Comparison of ENCODE assay signal across 11 cellular contexts in genomic region chr13:51534075-51534817, GRCh38. TPM values are rescaled to one million over a fixed set of nuclear protein-coding genes. Genes with fewer than 3 reads are reported as not detected.
DNase-seq lines count a peak whose midpoint lies in the region; ATAC-seq and TF ChIP-seq lines count a peak whose summit lies in the region.
"Had no signal": no experiment of that assay in that cellular context is flagged by ENCODE, and none has a peak within 500 bp of the region (broad histone marks: within the 10 kb centered on the region; RNA-seq: fewer than 3 reads in every experiment).

No MANE protein-coding gene starts in this region.

- H3K36me3 ChIP-seq in upper lobe of right lung = no peaks in the 10 kb centered on the region
- H3K36me3 ChIP-seq: BLaER1 had no signal

- H3K27ac Mint-ChIP-seq in mesothelial cell of epicardium = no peak overlapping the region

- H3K27ac ChIP-seq in upper lobe of right lung = no peak overlapping the region
- H3K27ac ChIP-seq: BLaER1, VCaP had no signal

- ATAC-seq in upper lobe of right lung (peak; percentile 94), HG03159 (IDR thresholded peaks at IDR 0.05; ENCODE audit: unreplicated experiment) (no peak), GM18520 (IDR thresholded peaks at IDR 0.05; ENCODE audit: unreplicated experiment) (no peak)

- no peaks in the 10 kb centered on the region for H3K27me3 Mint-ChIP-seq in mesothelial cell of epicardium (ENCODE audit: low read depth)

- peaks cover 17% of the 10 kb centered on the region for H3K9me3 Mint-ChIP-seq in mesothelial cell of epicardium

- DNase-seq in stimulated activated CD4-positive, alpha-beta T cell treated with anti-CD3 and anti-CD28 coated beads, Interleukin-2, amount 100 ng/mL, for 24 hours = peak; percentile 26 to 32
- no peak for DNase-seq in stimulated activated CD4-positive, alpha-beta T cell treated with anti-CD3 and anti-CD28 coated beads, Interleukin-12 subunit alpha, Interleukin-12 subunit beta, amount 100 ng/mL, for 4 hours
- peak; percentile 61 for DNase-seq in activated CD8-positive, alpha-beta memory T cell treated with anti-CD3 and anti-CD28 coated beads, Interleukin-2, amount 50 U/mL, for 48 hours
- DNase-seq in left kidney (ENCODE audit: low read depth, low spot score) = peak; percentile 4
- DNase-seq in upper lobe of right lung = peak; percentile 69
- DNase-seq in mesothelial cell of epicardium (ENCODE audit: low spot score in 2 of 2, unreplicated experiment in 2 of 2) = no peak

- TF ChIP-seq CTCF in upper lobe of right lung (IDR thresholded peaks at IDR 0.05) = no peak
- TF ChIP-seq CTCF in mesothelial cell of epicardium (IDR thresholded peaks at IDR 0.05; ENCODE audit: unreplicated experiment) = no peak

- H3K4me3 ChIP-seq in upper lobe of right lung = no peak overlapping the region
- H3K4me3 ChIP-seq: BLaER1, skin epidermis had no signal

- no peaks in the 10 kb centered on the region for H3K9me3 ChIP-seq in upper lobe of right lung
- H3K9me3 ChIP-seq: BLaER1 had no signal

- H3K36me3 Mint-ChIP-seq in mesothelial cell of epicardium = no peaks in the 10 kb centered on the region

- H3K4me1 Mint-ChIP-seq in mesothelial cell of epicardium = peaks cover 13% of the 10 kb centered on the region

- intact Hi-C loops in upper lobe of right lung (cut with DNase I) = no loop called here

- peaks cover 5% of the 10 kb centered on the region for H3K4me1 ChIP-seq in upper lobe of right lung

- H3K4me3 Mint-ChIP-seq in mesothelial cell of epicardium = no peak overlapping the region

- H3K27me3 ChIP-seq in upper lobe of right lung = no peaks in the 10 kb centered on the region
- H3K27me3 ChIP-seq: BLaER1 had no signal

RNA-seq across cellular contexts. Expression of gene WDFY2, which starts 50.0 kb away (rescaled TPM):
- total RNA-seq in upper lobe of right lung (13.1 TPM), mesothelial cell of epicardium (12.1 to 12.4 TPM (median 12.1 TPM) in 3 replicates)

Comparison
In these comparisons a context has a peak if more than half of its experiments do, and no peak if none do; other contexts are left out.
1. DNase-seq: peak in stimulated activated CD4-positive, alpha-beta T cell treated with anti-CD3 and anti-CD28 coated beads, Interleukin-2, amount 100 ng/mL, for 24 hours (2 of 2), activated CD8-positive, alpha-beta memory T cell treated with anti-CD3 and anti-CD28 coated beads, Interleukin-2, amount 50 U/mL, for 48 hours (single experiment), left kidney (single experiment) and upper lobe of right lung (single experiment); none in stimulated activated CD4-positive, alpha-beta T cell treated with anti-CD3 and anti-CD28 coated beads, Interleukin-12 subunit alpha, Interleukin-12 subunit beta, amount 100 ng/mL, for 4 hours (single experiment) and mesothelial cell of epicardium (0 of 2).